ENCODE assay signal across 26 cellular contexts in the genomic region with DNA sequence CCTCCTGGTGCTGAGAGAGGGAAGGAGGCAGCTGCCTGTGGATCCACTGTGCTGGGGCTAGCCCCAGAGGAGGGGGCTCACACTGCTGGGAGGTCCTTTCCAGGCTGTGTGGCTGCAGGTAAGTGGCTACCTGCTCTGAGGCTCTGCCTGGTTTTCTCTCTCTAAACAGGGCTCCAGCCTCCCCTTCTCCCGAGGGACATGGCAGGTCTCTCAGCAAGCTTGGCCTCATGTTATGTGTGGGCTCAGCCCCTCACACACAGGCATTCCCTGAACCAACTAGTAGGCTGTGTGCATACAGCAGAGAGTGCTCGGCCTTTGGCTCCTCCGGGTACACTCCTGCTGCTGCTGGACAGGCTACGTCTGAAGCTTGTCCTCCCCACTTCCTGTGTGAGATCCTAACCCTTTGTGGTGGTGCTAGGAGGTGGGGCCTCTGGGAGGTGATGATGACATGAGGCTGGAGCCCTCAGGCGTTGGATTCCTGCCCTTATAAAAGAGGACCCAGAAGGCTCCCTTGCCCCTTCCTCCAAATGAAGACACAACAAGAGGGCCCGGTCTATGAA. TPM values are rescaled to one million over a fixed set of nuclear protein-coding genes. Genes with fewer than 3 reads are reported as not detected.
"Had no signal": no experiment of that assay in that cellular context is flagged by ENCODE, and none has a peak within 500 bp of the region (broad histone marks: within the 10 kb centered on the region; RNA-seq: fewer than 3 reads in every experiment).

No MANE protein-coding gene starts in this region.

- H3K4me1 Mint-ChIP-seq: nephron, neural crest cell had no signal

- H3K4me3 Mint-ChIP-seq: nephron; neural crest cell; stimulated activated memory B cell treated with anti-CD40 and anti-IgM and Interleukin-4, amounts not matched to agents 10 μg/mL and 1 μg/mL and 100 μg/mL, for 72 hours; stimulated activated naive CD8-positive, alpha-beta T cell treated with anti-CD3 and anti-CD28 coated beads, Interleukin-15, amount 100 ng/mL, for 72 hours; type B pancreatic cell had no signal

- H3K27ac Mint-ChIP-seq: nephron; stimulated activated memory B cell treated with anti-CD40 and anti-IgM and Interleukin-4, amounts not matched to agents 10 μg/mL and 1 μg/mL and 100 μg/mL, for 72 hours; stimulated activated naive CD8-positive, alpha-beta T cell treated with anti-CD3 and anti-CD28 coated beads, Interleukin-15, amount 100 ng/mL, for 72 hours; type B pancreatic cell had no signal

- ATAC-seq: left colon; left lung; lower lobe of right lung; naive thymus-derived CD8-positive, alpha-beta T cell; right cardiac atrium; stimulated activated memory B cell treated with anti-CD40 and anti-IgM and Interleukin-4, amounts not matched to agents 10 μg/mL and 1 μg/mL and 100 μg/mL, for 72 hours; stimulated activated naive CD8-positive, alpha-beta T cell treated with anti-CD3 and anti-CD28 coated beads, Interleukin-15, amount 100 ng/mL, for 72 hours had no signal

- H3K4me1 ChIP-seq: prostate gland had no signal

- H3K27me3 ChIP-seq: left lung, ovary, tibial nerve, vagina had no signal

- H3K27me3 Mint-ChIP-seq: stimulated activated memory B cell treated with anti-CD40 and anti-IgM and Interleukin-4, amounts not matched to agents 10 μg/mL and 1 μg/mL and 100 μg/mL, for 72 hours; stimulated activated naive CD8-positive, alpha-beta T cell treated with anti-CD3 and anti-CD28 coated beads, Interleukin-15, amount 100 ng/mL, for 72 hours; type B pancreatic cell had no signal

- DNase-seq: hippocampal formation; kidney; left colon; left lung; lower lobe of right lung; mammary epithelial cell; naive thymus-derived CD8-positive, alpha-beta T cell; ovary; retina; right cardiac atrium; stimulated activated CD4-positive, alpha-beta T cell treated with anti-CD3 and anti-CD28 coated beads, Interleukin-1b, Interleukin-23, amount 100 ng/mL, for 48 hours; stimulated activated CD4-positive, alpha-beta T cell treated with anti-CD3 and anti-CD28 coated beads, Interleukin-2, amount 100 ng/mL, for 48 hours; stimulated activated CD4-positive, alpha-beta T cell treated with anti-CD3 and anti-CD28 coated beads, Interleukin-4, amount 100 ng/mL, for 4 hours; stimulated activated CD8-positive, alpha-beta memory T cell treated with anti-CD3 and anti-CD28 coated beads, Interleukin-4, amount 100 ng/mL, for 48 hours; stimulated activated naive CD4-positive, alpha-beta T cell treated with Interleukin-2 at 50 U/mL for 16 hours; stimulated activated naive CD8-positive, alpha-beta T cell treated with anti-CD3 and anti-CD28 coated beads, Interleukin-15, amount 100 ng/mL, for 72 hours; substantia nigra had no signal

- H3K4me2 ChIP-seq: smooth muscle cell had no signal

- H3K36me3 Mint-ChIP-seq: type B pancreatic cell had no signal

- H3K9me3 ChIP-seq: ovary, prostate gland, vagina had no signal

- H3K36me3 ChIP-seq: ovary, prostate gland had no signal

- H3K9me3 Mint-ChIP-seq: type B pancreatic cell had no signal

- H3K4me3 ChIP-seq: left lung, lower lobe of right lung, ovary, prostate gland, smooth muscle cell, tibial nerve, vagina had no signal

- H3K27ac ChIP-seq: left lung, lower lobe of right lung, ovary, prostate gland, tibial nerve, vagina had no signal

RNA-seq across cellular contexts. Expression of a gene that starts 4.2 kb away (rescaled TPM):
- total RNA-seq: neural crest cell, smooth muscle cell had no signal
- polyA plus RNA-seq: mammary epithelial cell, smooth muscle cell had no signal

RNA-seq across cellular contexts. Expression of a gene that starts 24.4 kb away (rescaled TPM):
- total RNA-seq: left lung; lower lobe of right lung; naive thymus-derived CD8-positive, alpha-beta T cell; prostate gland had no signal
- polyA plus RNA-seq: liver, mammary epithelial cell had no signal
